ENCODE assay signal across 10 cellular contexts in the genomic region with DNA sequence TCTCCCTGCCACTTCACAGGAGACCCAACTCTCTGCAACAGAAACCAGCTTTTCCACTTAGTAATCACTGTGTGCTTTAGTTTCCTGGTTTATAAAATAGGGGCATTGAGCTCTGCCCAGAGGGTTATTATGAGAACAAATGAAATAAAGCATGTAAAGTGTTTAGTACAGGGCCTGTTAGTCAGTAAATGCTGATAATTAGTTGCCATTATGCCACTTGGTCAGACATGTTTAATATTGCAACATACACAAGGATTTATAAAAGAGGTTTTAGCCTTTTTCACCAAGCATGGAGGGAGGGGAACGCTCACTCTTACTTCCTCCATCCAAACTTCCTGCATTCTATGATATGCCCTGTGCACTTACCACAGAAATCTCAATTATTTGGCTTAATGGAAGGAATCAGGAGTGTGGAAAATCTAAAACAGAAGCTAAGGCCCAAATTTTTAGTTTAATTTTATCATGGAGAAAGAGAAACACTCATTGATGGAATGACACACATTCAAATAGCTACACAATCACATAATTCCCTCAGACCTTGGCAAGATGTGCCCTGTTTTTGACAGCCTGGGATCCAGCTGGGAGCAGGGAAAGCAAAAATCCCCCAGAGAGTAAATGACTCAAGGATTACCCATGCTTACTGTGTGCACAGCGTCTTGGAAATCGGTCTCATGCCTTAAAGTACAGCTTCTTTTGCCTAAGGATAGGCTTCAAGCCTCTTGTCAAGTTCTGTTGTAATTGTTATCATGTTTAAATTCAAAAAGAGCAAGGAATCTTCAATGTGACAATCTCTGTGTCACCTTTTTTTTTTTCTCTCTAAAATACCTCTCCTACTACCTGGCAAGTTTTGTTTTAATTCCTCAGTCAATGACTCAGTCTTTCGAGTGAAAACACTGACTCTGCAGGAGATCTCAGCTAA. TPM values are rescaled to one million over a fixed set of nuclear protein-coding genes. Genes with fewer than 3 reads are reported as not detected.
A peak's percentile ranks its signal among the peaks of the same experiment; 100 is the strongest.
DNase-seq lines count a peak whose midpoint lies in the region; ATAC-seq and TF ChIP-seq lines count a peak whose summit lies in the region.
"Had no signal": no experiment of that assay in that cellular context is flagged by ENCODE, and none has a peak within 500 bp of the region (broad histone marks: within the 10 kb centered on the region; RNA-seq: fewer than 3 reads in every experiment).

No MANE protein-coding gene starts in this region.

- H3K4me1 Mint-ChIP-seq in endothelial cell (ENCODE audit: unreplicated experiment): no peaks in the 10 kb centered on the region
- H3K4me1 Mint-ChIP-seq in activated naive CD8-positive, alpha-beta T cell treated with anti-CD3 and anti-CD28 coated beads for 36 hours: no peaks in the 10 kb centered on the region
- H3K4me1 Mint-ChIP-seq: memory B cell had no signal

- intact Hi-C loops in left ventricle myocardium superior (cut with micrococcal nuclease): no loop called here

- peak; percentile 82 for ATAC-seq in left ventricle myocardium superior
- no peak for ATAC-seq in GM19467 (IDR thresholded peaks at IDR 0.05; ENCODE audit: unreplicated experiment)

- H3K27ac Mint-ChIP-seq in endothelial cell (ENCODE audit: unreplicated experiment): no peak overlapping the region
- no peak overlapping the region for H3K27ac Mint-ChIP-seq in activated naive CD8-positive, alpha-beta T cell treated with anti-CD3 and anti-CD28 coated beads for 36 hours
- H3K27ac Mint-ChIP-seq: memory B cell had no signal

- no peak for TF ChIP-seq CTCF in endothelial cell (IDR thresholded peaks at IDR 0.05; ENCODE audit: unreplicated experiment)

- DNase-seq in HPDE6-E6E7 (ENCODE audit: extremely low spot score) (peak; percentile 70), amniotic epithelial cell (ENCODE audit: low read depth) (peak; percentile 85), left ventricle myocardium superior (no peak), endothelial cell (ENCODE audit: low spot score) (no peak), retina (no peak)
- no peak for DNase-seq in activated naive CD8-positive, alpha-beta T cell treated with anti-CD3 and anti-CD28 coated beads for 36 hours
- DNase-seq: activated naive CD4-positive, alpha-beta T cell treated with Interleukin-2 at 50 U/mL for 16 hours had no signal

- H3K36me3 Mint-ChIP-seq in endothelial cell (ENCODE audit: low read depth, unreplicated experiment): no peaks in the 10 kb centered on the region
- no peaks in the 10 kb centered on the region for H3K36me3 Mint-ChIP-seq in activated naive CD8-positive, alpha-beta T cell treated with anti-CD3 and anti-CD28 coated beads for 36 hours
- H3K36me3 Mint-ChIP-seq: memory B cell had no signal

- no peaks in the 10 kb centered on the region for H3K27me3 Mint-ChIP-seq in endothelial cell (ENCODE audit: unreplicated experiment)
- H3K27me3 Mint-ChIP-seq in activated naive CD8-positive, alpha-beta T cell treated with anti-CD3 and anti-CD28 coated beads for 36 hours: peaks cover 3% of the 10 kb centered on the region

- no peaks in the 10 kb centered on the region for H3K9me3 Mint-ChIP-seq in endothelial cell (ENCODE audit: unreplicated experiment)
- no peaks in the 10 kb centered on the region for H3K9me3 Mint-ChIP-seq in activated naive CD8-positive, alpha-beta T cell treated with anti-CD3 and anti-CD28 coated beads for 36 hours

- no peak overlapping the region for H3K4me3 Mint-ChIP-seq in endothelial cell (ENCODE audit: unreplicated experiment)
- H3K4me3 Mint-ChIP-seq in activated naive CD8-positive, alpha-beta T cell treated with anti-CD3 and anti-CD28 coated beads for 36 hours: no peak overlapping the region
- H3K4me3 Mint-ChIP-seq: memory B cell had no signal

- H3K27ac ChIP-seq in temporal lobe (ENCODE audit: low read depth, low read length): peak overlapping the region; percentile 5

RNA-seq across cellular contexts. Expression of gene ZNF474, which starts 34.1 kb away (rescaled TPM):
- not detected for total RNA-seq in left ventricle myocardium superior
- 0.98 TPM for total RNA-seq in temporal lobe
- not detected for total RNA-seq in endothelial cell (ENCODE audit: unreplicated experiment)
- total RNA-seq in activated naive CD8-positive, alpha-beta T cell treated with anti-CD3 and anti-CD28 coated beads for 36 hours: under 1 TPM in 1 of 2 experiments, not detected in 1; 0.28 TPM

Comparison
In these comparisons a context has a peak if more than half of its experiments do, and no peak if none do; other contexts are left out.
1. DNase-seq: peak in HPDE6-E6E7 (single experiment) and amniotic epithelial cell (single experiment); none in left ventricle myocardium superior (single experiment), endothelial cell (single experiment), activated naive CD8-positive, alpha-beta T cell treated with anti-CD3 and anti-CD28 coated beads for 36 hours (single experiment) and retina (single experiment).